ENCODE assay signal across 8 cellular contexts in genomic region chrX:132022863-132023116, GRCh38. TPM values are rescaled to one million over a fixed set of nuclear protein-coding genes. Genes with fewer than 3 reads are reported as not detected.
DNase-seq lines count a peak whose midpoint lies in the region; ATAC-seq, FAIRE-seq and TF ChIP-seq lines count a peak whose summit lies in the region.

No MANE protein-coding gene starts in this region.

- H3K79me2 ChIP-seq in astrocyte (ENCODE audit: insufficient read depth, low read length), result no peaks in the 10 kb centered on the region

- POLR2A ChIA-PET in A673 (lab: Charles Lee; ENCODE audit: low non-redundant PET), result no interaction called here

- H3K27me3 Mint-ChIP-seq in astrocyte (ENCODE audit: low read depth, unreplicated experiment) (no peaks in the 10 kb centered on the region), memory B cell (no peaks in the 10 kb centered on the region)

- H3K36me3 ChIP-seq in A673 (ENCODE audit: insufficient read depth, low read length, poor library complexity, severe bottlenecking) (no peaks in the 10 kb centered on the region), astrocyte (ENCODE audit: insufficient read depth, low read length) (no peaks in the 10 kb centered on the region)

- H3K4me1 ChIP-seq in A673 (ENCODE audit: insufficient read depth, low read length, poor library complexity, severe bottlenecking) (no peaks in the 10 kb centered on the region), astrocyte (ENCODE audit: insufficient read depth, low read length) (peaks cover 7% of the 10 kb centered on the region)

- peak overlapping the region; percentile 79 for H3K27ac ChIP-seq in A673 (ENCODE audit: low read depth, low read length, poor library complexity, severe bottlenecking)
- no peak overlapping the region for H3K27ac ChIP-seq in astrocyte (ENCODE audit: low read depth, low read length)

- H3K27ac Mint-ChIP-seq in astrocyte (ENCODE audit: unreplicated experiment) (no peak overlapping the region), memory B cell (peak overlapping the region; percentile 82)

- intact Hi-C loops in A673 (cut with micrococcal nuclease; ENCODE audit: unreplicated experiment), result no loop called here

- H3K4me1 Mint-ChIP-seq in astrocyte (ENCODE audit: low read depth, unreplicated experiment), result peaks cover 2% of the 10 kb centered on the region
- peaks cover 19% of the 10 kb centered on the region for H3K4me1 Mint-ChIP-seq in memory B cell

- peak overlapping the region; percentile 67 for H3K9ac ChIP-seq in astrocyte (ENCODE audit: low read length)

- no peaks in the 10 kb centered on the region for H4K20me1 ChIP-seq in astrocyte (ENCODE audit: insufficient read depth, low read length)

- H3K4me2 ChIP-seq in astrocyte (ENCODE audit: low read length), result peak overlapping the region; percentile 89

- H3K4me3 ChIP-seq in A673 (ENCODE audit: low read depth, low read length, poor library complexity, severe bottlenecking), result peak overlapping the region; percentile 72
- peak overlapping the region; percentile 60 for H3K4me3 ChIP-seq in astrocyte (ENCODE audit: insufficient read depth, low read depth, low read length)

- H3K9me3 ChIP-seq in A673 (ENCODE audit: low read depth, low read length, poor library complexity, severe bottlenecking), result no peaks in the 10 kb centered on the region
- no peaks in the 10 kb centered on the region for H3K9me3 ChIP-seq in astrocyte (ENCODE audit: insufficient read depth, low read depth, low read length)

- H3K27me3 ChIP-seq in A673 (replicated peaks; ENCODE audit: insufficient read depth, low read depth, low read length, poor library complexity), result peaks cover 3% of the 10 kb centered on the region
- no peaks in the 10 kb centered on the region for H3K27me3 ChIP-seq in astrocyte (ENCODE audit: insufficient read depth, low read length)

- TF ChIP-seq CTCF in A673 (conservative IDR thresholded peaks at IDR 0.05; ENCODE audit: low read depth, low read length) (no peak), astrocyte (IDR thresholded peaks at IDR 0.05; ENCODE audit: insufficient read depth, low read depth, low read length) (no peak)

- CTCF ChIA-PET in A673 (lab: Charles Lee), result no interaction called here

- H2AFZ ChIP-seq in astrocyte (ENCODE audit: low read depth, low read length), result peak overlapping the region; percentile 88

- H3K4me3 Mint-ChIP-seq in astrocyte (ENCODE audit: unreplicated experiment), result peak overlapping the region; percentile 98
- peak overlapping the region; percentile 91 for H3K4me3 Mint-ChIP-seq in memory B cell

- H3K9me3 Mint-ChIP-seq in astrocyte (ENCODE audit: unreplicated experiment) (no peaks in the 10 kb centered on the region), memory B cell (no peaks in the 10 kb centered on the region)

- no peak for DNase-seq in A673 (ENCODE audit: low spot score)
- no peak for DNase-seq in astrocyte (ENCODE audit: low read depth)
- no peak for DNase-seq in memory B cell (ENCODE audit: low spot score in 2 of 2)
- no peak for DNase-seq in NCI-H1694 (lab: John Stamatoyannopoulos, UW)
- DNase-seq in KG1 (lab: John Stamatoyannopoulos, UW), result no peak

- BruUV-seq in A673 (replicated peaks; lab: Mats Ljungman, UMichigan), result no TSS peak

- H3K36me3 Mint-ChIP-seq in astrocyte (ENCODE audit: low read depth, unreplicated experiment) (no peaks in the 10 kb centered on the region), memory B cell (peaks cover 3% of the 10 kb centered on the region)

- no peak for FAIRE-seq in astrocyte (lab: Jason Lieb, UNC)

- ATAC-seq in GM19023 (IDR thresholded peaks at IDR 0.05; ENCODE audit: unreplicated experiment) (peak; percentile 20), HG03139 (IDR thresholded peaks at IDR 0.05; ENCODE audit: unreplicated experiment) (peak; percentile 22), memory B cell (ENCODE audit: low read depth) (peak; percentile 35), HG03565 (IDR thresholded peaks at IDR 0.05; ENCODE audit: unreplicated experiment) (no peak)

RNA-seq across cellular contexts. Expression of gene STK26, which starts 0.3 kb away (rescaled TPM):
- 60.8 and 61.0 TPM in 2 replicates for total RNA-seq in A673 (2021)
- total RNA-seq in astrocyte, result 64.7 and 69.4 TPM in 2 replicates
